9 cellular contexts compared by ENCODE assay signal in the genomic region with DNA sequence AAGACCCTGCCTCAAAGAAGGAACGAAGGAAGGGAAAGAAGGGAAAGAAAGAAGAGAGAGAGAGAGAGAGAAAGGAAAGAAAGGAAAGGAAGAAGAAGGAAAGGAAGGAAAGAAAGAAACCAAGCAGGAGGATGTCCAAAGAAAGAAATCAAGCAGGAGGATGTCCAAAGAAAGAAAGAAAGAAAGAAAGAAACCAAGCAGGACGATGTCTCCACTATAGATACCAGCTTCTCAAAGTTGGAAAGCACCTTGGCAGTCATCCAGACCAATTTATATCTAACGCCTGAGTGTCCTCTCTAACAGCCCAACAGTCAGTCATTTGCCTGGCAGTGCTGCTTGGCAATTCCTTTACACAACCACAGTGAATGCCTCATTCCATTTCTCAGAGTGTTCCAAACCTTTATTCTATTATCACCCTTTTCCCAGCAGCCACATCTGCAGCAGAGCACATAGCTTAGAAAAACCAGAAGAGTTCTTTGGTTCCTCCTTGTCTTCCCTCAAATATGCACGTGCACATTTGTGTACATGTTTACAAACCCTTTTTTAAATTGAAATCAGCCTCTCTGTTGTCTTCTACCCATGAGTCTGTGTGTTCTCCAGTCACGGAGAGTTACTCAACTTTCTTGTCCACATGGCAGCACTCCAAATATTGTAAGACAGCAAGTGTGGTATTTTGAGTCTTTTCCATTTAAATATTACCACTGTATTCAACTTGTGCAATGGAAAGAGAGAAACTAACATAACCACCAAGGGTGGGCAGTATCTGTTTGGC.
DNase-seq lines count a peak whose midpoint lies in the region; ATAC-seq and TF ChIP-seq lines count a peak whose summit lies in the region.
"Had no signal": no experiment of that assay in that cellular context is flagged by ENCODE, and none has a peak within 500 bp of the region (broad histone marks: within the 10 kb centered on the region; RNA-seq: fewer than 3 reads in every experiment).

No MANE protein-coding gene starts in this region.

- peak; percentile 46 for DNase-seq in NCI-H748 (lab: John Stamatoyannopoulos, UW; ENCODE audit: unreplicated experiment)
- DNase-seq in NCI-H748 treated with DMSO at 0.1 percent for 48 hours (lab: John Stamatoyannopoulos, UW): no peak
- DNase-seq in RPMI8226: peak; percentile 2
- DNase-seq in putamen (ENCODE audit: low spot score): no peak
- DNase-seq in activated CD4-positive, alpha-beta T cell treated with anti-CD3 and anti-CD28 coated beads, Interleukin-2, amount 50 U/mL, for 48 hours: no peak
- DNase-seq: activated CD4-positive, alpha-beta memory T cell treated with anti-CD3 and anti-CD28 coated beads, Interleukin-2, amount 10 ng/mL, durations not matched to agents 7 days and 5 days had no signal

- no peak overlapping the region for H3K4me3 ChIP-seq in gastroesophageal sphincter
- peak overlapping the region; percentile 17 to 54 (median 35) for H3K4me3 ChIP-seq in subcutaneous abdominal adipose tissue (ENCODE audit: low read depth in 1 of 5, low read length in 5 of 5)

- TF ChIP-seq CTCF in gastroesophageal sphincter (IDR thresholded peaks at IDR 0.05): no peak

- H3K9ac ChIP-seq in subcutaneous abdominal adipose tissue (ENCODE audit: low read length in 5 of 5): peak overlapping the region in 1 of 5 donors; percentile 43

- H3K27me3 ChIP-seq in gastroesophageal sphincter (no peaks in the 10 kb centered on the region), subcutaneous abdominal adipose tissue (ENCODE audit: control insufficient read depth in 5 of 5, insufficient read depth in 4 of 5, low read length in 5 of 5) (no peaks in the 10 kb centered on the region)

- no peak for TF ChIP-seq POLR2A in gastroesophageal sphincter (IDR thresholded peaks at IDR 0.05)

- ATAC-seq in gastroesophageal sphincter (peak; percentile 78), GM19452 (IDR thresholded peaks at IDR 0.05; ENCODE audit: unreplicated experiment) (no peak)

- no peak for TF ChIP-seq EP300 in gastroesophageal sphincter (IDR thresholded peaks at IDR 0.05)

- no peaks in the 10 kb centered on the region for H3K36me3 ChIP-seq in gastroesophageal sphincter
- no peaks in the 10 kb centered on the region for H3K36me3 ChIP-seq in subcutaneous abdominal adipose tissue (ENCODE audit: control insufficient read depth in 5 of 5, insufficient read depth in 5 of 5, low read length in 5 of 5)

- peaks cover 8 to 49% (median 10%) of the 10 kb centered on the region in 3 donors for H3K4me1 ChIP-seq in gastroesophageal sphincter
- peaks cover 4 to 18% (median 11%) of the 10 kb centered on the region in 5 donors for H3K4me1 ChIP-seq in subcutaneous abdominal adipose tissue (ENCODE audit: control insufficient read depth in 5 of 5, insufficient read depth in 5 of 5, low read length in 5 of 5)

- H3K9me3 ChIP-seq in gastroesophageal sphincter (no peaks in the 10 kb centered on the region), subcutaneous abdominal adipose tissue (ENCODE audit: control insufficient read depth in 5 of 5, low read length in 5 of 5) (no peaks in the 10 kb centered on the region)

- 18 to 26% methylated on average over 4 of the region's 5 CpGs for WGBS in gastroesophageal sphincter (ENCODE audit: low coverage in 1 of 2), 2 donors

- H3K27ac ChIP-seq in gastroesophageal sphincter: peak overlapping the region in 3 of 4 donors; percentile 9 to 25 (median 18)
- no peak overlapping the region for H3K27ac ChIP-seq in subcutaneous abdominal adipose tissue (ENCODE audit: low read depth, low read length)

Comparison
In these comparisons a context has a peak if more than half of its experiments do, and no peak if none do; other contexts are left out.
1. DNase-seq: peak in NCI-H748 (single experiment) and RPMI8226 (single experiment); none in NCI-H748 treated with DMSO at 0.1 percent for 48 hours (single experiment), putamen (single experiment) and activated CD4-positive, alpha-beta T cell treated with anti-CD3 and anti-CD28 coated beads, Interleukin-2, amount 50 U/mL, for 48 hours (0 of 2).
2. H3K4me3 ChIP-seq: peak in subcutaneous abdominal adipose tissue (5 of 5); none in gastroesophageal sphincter (0 of 2).